In genomic region chr2:66237470-66238354, GRCh38 we compare ENCODE assay signal across 1 cellular context.
TF ChIP-seq lines count a peak whose summit lies in the region.

No MANE protein-coding gene starts in this region.

TF ChIP-seq in WTC11, 78 proteins besides CTCF, POLR2A, EP300 and RAD21:
- TF ChIP-seq MXD4 (CRISPR knock-in tag; IDR thresholded peaks at IDR 0.05; ENCODE audit: borderline replicate concordance) (no peak), STAT6 (CRISPR knock-in tag; conservative IDR thresholded peaks at IDR 0.05; ENCODE audit: low read depth) (no peak), SMAD3 (CRISPR knock-in tag; IDR thresholded peaks at IDR 0.05; ENCODE audit: borderline replicate concordance) (no peak)
